Comparison of ENCODE assay signal across 27 cellular contexts in the genomic region with DNA sequence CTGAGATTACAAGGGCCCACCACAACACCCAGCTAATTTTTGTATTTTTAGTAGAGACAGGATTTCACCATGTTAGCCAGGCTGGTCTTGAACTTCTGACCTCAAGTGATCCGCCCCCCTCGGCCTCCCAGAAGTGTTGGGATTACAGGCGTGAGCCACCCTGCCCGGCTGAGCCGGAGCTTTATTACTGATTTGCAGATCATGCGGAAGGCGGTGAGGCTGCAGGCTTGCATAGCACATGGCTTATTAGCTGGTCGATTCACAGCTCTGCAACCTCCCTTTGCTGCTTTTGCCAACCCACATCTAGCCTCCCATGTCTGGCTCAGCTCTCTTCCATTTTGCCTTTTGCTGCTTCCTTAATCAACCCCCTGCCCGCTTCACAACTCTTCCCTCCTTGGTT.
DNase-seq lines count a peak whose midpoint lies in the region; FAIRE-seq and TF ChIP-seq lines count a peak whose summit lies in the region.
"Had no signal": no experiment of that assay in that cellular context is flagged by ENCODE, and none has a peak within 500 bp of the region (broad histone marks: within the 10 kb centered on the region; RNA-seq: fewer than 3 reads in every experiment).

No MANE protein-coding gene starts in this region.

- TF ChIP-seq POLR2A in H1 (IDR thresholded peaks at IDR 0.05; ENCODE audit: control extremely low read depth in 1 of 2, low read depth in 2 of 2, low read length in 2 of 2), result no peak
- no peak for TF ChIP-seq POLR2A in GM12892 (IDR thresholded peaks at IDR 0.05; ENCODE audit: low read depth, low read length)

- H2AK5ac ChIP-seq in H1 (ENCODE audit: low read depth, low read length), result no peak overlapping the region

- H3K9me3 Mint-ChIP-seq in T-helper 1 cell treated with Interleukin-12 subunit alpha and Interleukin-12 subunit beta and Interleukin-4 antibody, amounts not matched to agents 30 μg/mL and 1 μg/mL, for 36 hours, result no peaks in the 10 kb centered on the region
- peaks cover 15% of the 10 kb centered on the region for H3K9me3 Mint-ChIP-seq in neural progenitor cell

- 96% methylated on average over 9 of the region's 9 CpGs; no CpG with 5 or more reads in 1 of the 2 experiments for WGBS in H1 (ENCODE audit: extremely low coverage in 1 of 2, insufficient coverage in 1 of 2, insufficient read length in 1 of 2, insufficient replicate concordance in 2 of 2, low coverage in 1 of 2, low lambda C conversion rate in 2 of 2, missing lambda C conversion rate in 1 of 2), 2 experiments

- no peak overlapping the region for H4K5ac ChIP-seq in H1 (ENCODE audit: insufficient read length, low read depth, low read length)

- peaks cover 0 to 9% (median 5%) of the 10 kb centered on the region in 4 experiments; a peak in 6 of 7 replicates for H3K4me1 ChIP-seq in H1 (replicated peaks in 1 of 4; ENCODE audit: control insufficient read depth in 3 of 4, insufficient read depth in 4 of 4, low read length in 3 of 4)
- peaks cover 6% of the 10 kb centered on the region for H3K4me1 ChIP-seq in neural progenitor cell

- H3K4ac ChIP-seq in H1 (replicated peaks; ENCODE audit: insufficient read length, low read depth, low read length), result no peak overlapping the region

- no peak overlapping the region for H3K27ac ChIP-seq in H1 (ENCODE audit: low read depth, low read length)
- no peak overlapping the region for H3K27ac ChIP-seq in neural progenitor cell
- H3K27ac ChIP-seq: 22Rv1, C4-2B had no signal

- H3K36me3 ChIP-seq in H1 (ENCODE audit: control insufficient read depth in 2 of 4, insufficient read depth in 4 of 4, low read length in 3 of 4) (no peaks in the 10 kb centered on the region), neural progenitor cell (no peaks in the 10 kb centered on the region)

- H3K23me2 ChIP-seq in H1 (ENCODE audit: low read depth, low read length), result no peaks in the 10 kb centered on the region

- H2BK12ac ChIP-seq in H1 (ENCODE audit: low read depth, low read length), result 0 out of 2 replicates have a peak overlapping the region, but pooled peaks have one; percentile 20

- no peaks in the 10 kb centered on the region for H3K27me3 ChIP-seq in H1 (replicated peaks in 1 of 4; ENCODE audit: control insufficient read depth in 3 of 4, extremely low read depth in 1 of 4, insufficient read depth in 3 of 4, low read length in 3 of 4)
- no peaks in the 10 kb centered on the region for H3K27me3 ChIP-seq in neural progenitor cell

- H3K23ac ChIP-seq in H1 (ENCODE audit: insufficient read length), result no peak overlapping the region

- H3K79me2 ChIP-seq in H1 (ENCODE audit: control insufficient read depth in 1 of 2, insufficient read depth in 2 of 2, low read length in 2 of 2) (no peaks in the 10 kb centered on the region), neural progenitor cell (ENCODE audit: low read depth) (no peaks in the 10 kb centered on the region)

- H3K9me3 ChIP-seq in H1 (ENCODE audit: insufficient read depth in 2 of 2, low read depth in 1 of 2, low read length in 1 of 2) (0 out of 4 replicates have a peak, but pooled peaks cover 0 to 3% of the 10 kb centered on the region in 2 experiments), neural progenitor cell (ENCODE audit: low read depth) (peaks cover 5% of the 10 kb centered on the region)

- H2BK15ac ChIP-seq in H1 (ENCODE audit: low read length), result no peak overlapping the region

- H3K4me3 Mint-ChIP-seq in T-helper 1 cell treated with Interleukin-12 subunit alpha and Interleukin-12 subunit beta and Interleukin-4 antibody, amounts not matched to agents 30 μg/mL and 1 μg/mL, for 36 hours, result no peak overlapping the region
- H3K4me3 Mint-ChIP-seq in neural progenitor cell, result no peak overlapping the region
- H3K4me3 Mint-ChIP-seq: B cell; CD8-positive, alpha-beta memory T cell had no signal

- H3K56ac ChIP-seq in H1 (replicated peaks; ENCODE audit: insufficient read length, low read depth, low read length), result no peak overlapping the region

- TF ChIP-seq EP300 in H1 (IDR thresholded peaks at IDR 0.05; ENCODE audit: borderline replicate concordance in 1 of 2, low read depth in 2 of 2, low read length in 2 of 2), result no peak

- no peak for DNase-seq in T-helper 1 cell
- DNase-seq in H1 (ENCODE audit: low read depth in 1 of 2, low spot score in 2 of 2), result peak in 1 of 2 experiments; percentile 37
- DNase-seq in neural progenitor cell (ENCODE audit: low spot score), result no peak
- DNase-seq in NCI-H2196 (lab: John Stamatoyannopoulos, UW; ENCODE audit: unreplicated experiment), result no peak
- DNase-seq in midbrain (lab: John Stamatoyannopoulos, UW), result no peak
- no peak for DNase-seq in NAMALWA (ENCODE audit: low spot score)
- no peak for DNase-seq in GM12892 (ENCODE audit: insufficient read length)
- DNase-seq: CD8-positive, alpha-beta memory T cell; DMS79 treated with DMSO at 0.1 percent for 48 hours; GF-D8; H7; MV-4-11; NCI-H1105 treated with DMSO at 0.1 percent for 48 hours; NCI-H146; NCI-H1930; NCI-H2107; NCI-H446; NCI-H524 treated with DMSO at 0.1 percent for 48 hours; NCI-H774 had no signal

- no peak overlapping the region for H3K4me2 ChIP-seq in H1 (ENCODE audit: insufficient read depth in 1 of 2, low read depth in 2 of 2, low read length in 2 of 2)
- H3K4me2 ChIP-seq in neural progenitor cell, result no peak overlapping the region

- peak overlapping the region; percentile 82 for H3K27ac Mint-ChIP-seq in T-helper 1 cell treated with Interleukin-12 subunit alpha and Interleukin-12 subunit beta and Interleukin-4 antibody, amounts not matched to agents 30 μg/mL and 1 μg/mL, for 36 hours
- H3K27ac Mint-ChIP-seq in neural progenitor cell, result peak overlapping the region; percentile 95
- H3K27ac Mint-ChIP-seq: B cell had no signal

- H3K9ac ChIP-seq in H1 (replicated peaks in 1 of 4; ENCODE audit: extremely low read depth in 1 of 4, low read depth in 3 of 4, low read length in 3 of 4), result no peak overlapping the region
- no peak overlapping the region for H3K9ac ChIP-seq in neural progenitor cell

- H4K91ac ChIP-seq in H1 (replicated peaks; ENCODE audit: insufficient read length, low read length), result no peak overlapping the region

- H3K79me1 ChIP-seq in H1 (ENCODE audit: low read depth, low read length), result no peaks in the 10 kb centered on the region

- no peaks in the 10 kb centered on the region for H3K36me3 Mint-ChIP-seq in T-helper 1 cell treated with Interleukin-12 subunit alpha and Interleukin-12 subunit beta and Interleukin-4 antibody, amounts not matched to agents 30 μg/mL and 1 μg/mL, for 36 hours (ENCODE audit: low read depth)
- H3K36me3 Mint-ChIP-seq in neural progenitor cell, result peaks cover 2% of the 10 kb centered on the region
- H3K36me3 Mint-ChIP-seq: CD8-positive, alpha-beta memory T cell had no signal

- no peak for FAIRE-seq in H1 (lab: Jason Lieb, UNC)
- FAIRE-seq in GM12892 (lab: Jason Lieb, UNC), result no peak
- FAIRE-seq: GM12891, GM19239, HTR-8/SVneo, K562 had no signal

- no peak overlapping the region for H3K18ac ChIP-seq in H1 (ENCODE audit: extremely low read depth, low read length)

- no peak overlapping the region for H2BK5ac ChIP-seq in H1 (ENCODE audit: low read depth, low read length)

- CTCF ChIA-PET in H1 (lab: Charles Lee; ENCODE audit: partially characterized antibody), result interaction anchor here (1.3 kb wide), 1 partner anchor 91 kb away, joined by 3 read pairs; no protein-coding TSS in a partner anchor

- no peak overlapping the region for H2BK120ac ChIP-seq in H1 (replicated peaks; ENCODE audit: low read depth, low read length)

- POLR2A ChIA-PET in H1 (lab: Charles Lee; ENCODE audit: partially characterized antibody), result no interaction called here

- no peaks in the 10 kb centered on the region for H3F3A ChIP-seq in neural progenitor cell (ENCODE audit: low read depth)

- no peak overlapping the region for H3K14ac ChIP-seq in H1 (ENCODE audit: insufficient read length)

- TF ChIP-seq RAD21 in H1 (IDR thresholded peaks at IDR 0.05 in 1 of 2, conservative IDR thresholded peaks at IDR 0.05 in 1 of 2; ENCODE audit: low read depth in 2 of 2, low read length in 2 of 2), result no peak

- no peak overlapping the region for H2BK20ac ChIP-seq in H1 (ENCODE audit: low read length)

- H4K20me1 ChIP-seq in H1 (replicated peaks in 1 of 2; ENCODE audit: control insufficient read depth in 1 of 2, insufficient read depth in 2 of 2, low read length in 2 of 2) (no peaks in the 10 kb centered on the region), neural progenitor cell (ENCODE audit: low read depth) (no peaks in the 10 kb centered on the region)

- H4K8ac ChIP-seq in H1 (ENCODE audit: extremely low read depth, insufficient read depth, low read length), result no peak overlapping the region; the same call in 1 of the 2 replicates

- H3K27me3 Mint-ChIP-seq in T-helper 1 cell treated with Interleukin-12 subunit alpha and Interleukin-12 subunit beta and Interleukin-4 antibody, amounts not matched to agents 30 μg/mL and 1 μg/mL, for 36 hours (ENCODE audit: low read depth), result no peaks in the 10 kb centered on the region
- peaks cover 2% of the 10 kb centered on the region for H3K27me3 Mint-ChIP-seq in neural progenitor cell (ENCODE audit: insufficient read depth, low read depth)

- H3K4me3 ChIP-seq in H1 (ENCODE audit: extremely low read depth in 1 of 4, insufficient read depth in 2 of 4, low read depth in 3 of 4, low read length in 4 of 4) (no peak overlapping the region), neural progenitor cell (no peak overlapping the region)
- H3K4me3 ChIP-seq: K562 had no signal

- H3K4me1 Mint-ChIP-seq in T-helper 1 cell treated with Interleukin-12 subunit alpha and Interleukin-12 subunit beta and Interleukin-4 antibody, amounts not matched to agents 30 μg/mL and 1 μg/mL, for 36 hours (ENCODE audit: low read depth), result peaks cover 14% of the 10 kb centered on the region
- H3K4me1 Mint-ChIP-seq in neural progenitor cell, result peaks cover 65% of the 10 kb centered on the region
- H3K4me1 Mint-ChIP-seq: CD8-positive, alpha-beta memory T cell had no signal

- TF ChIP-seq CTCF in H1 (IDR thresholded peaks at IDR 0.05; ENCODE audit: control extremely low read depth in 1 of 3, insufficient read depth in 1 of 3, low read depth in 1 of 3, low read length in 3 of 3) (no peak), neural progenitor cell (IDR thresholded peaks at IDR 0.05) (no peak)

- 0 out of 2 replicates have a peak overlapping the region, but pooled peaks have one; percentile 6 for H2AFZ ChIP-seq in H1 (ENCODE audit: low read length)
- no peak overlapping the region for H2AFZ ChIP-seq in neural progenitor cell (replicated peaks)

TF ChIP-seq in H1, 55 proteins besides CTCF, POLR2A, EP300 and RAD21:
- no peak for TF ChIP-seq RFX5 (IDR thresholded peaks at IDR 0.05; ENCODE audit: borderline replicate concordance, low read depth, low read length)
- no peak for TF ChIP-seq SP1 (IDR thresholded peaks at IDR 0.05; ENCODE audit: low read depth, low read length)
TF ChIP-seq in H1: peak in this region for 0.
